Comparison of ENCODE assay signal across 22 cellular contexts in the genomic region with DNA sequence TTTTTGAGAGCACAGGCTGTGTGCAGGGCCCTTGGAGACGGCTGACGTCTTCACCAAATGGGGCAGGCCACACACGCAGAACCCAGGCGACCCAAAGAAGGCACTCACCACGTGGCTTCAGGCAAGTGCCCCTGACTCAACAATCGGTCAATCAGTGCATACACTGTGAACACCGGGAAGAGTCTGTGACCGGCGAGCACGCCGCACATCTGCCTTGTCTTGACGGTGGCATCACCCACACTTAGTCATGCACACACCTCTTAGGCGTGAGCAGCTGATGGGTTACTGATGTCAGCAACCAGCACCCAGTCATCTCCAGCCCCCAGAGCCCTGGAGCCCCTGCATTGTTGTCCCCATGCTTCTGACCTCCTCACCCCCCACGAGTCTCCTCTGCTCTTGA. TPM values are rescaled to one million over a fixed set of nuclear protein-coding genes. Genes with fewer than 3 reads are reported as not detected.
DNase-seq lines count a peak whose midpoint lies in the region; ATAC-seq, FAIRE-seq and TF ChIP-seq lines count a peak whose summit lies in the region.
"Had no signal": no experiment of that assay in that cellular context is flagged by ENCODE, and none has a peak within 500 bp of the region (broad histone marks: within the 10 kb centered on the region; RNA-seq: fewer than 3 reads in every experiment).

No MANE protein-coding gene starts in this region.

- no peaks in the 10 kb centered on the region for H3K79me2 ChIP-seq in H9 (ENCODE audit: insufficient read depth, low read length)

- no peak for FAIRE-seq in kidney (lab: Jason Lieb, UNC)
- FAIRE-seq: A204.1, H54 had no signal

- DNase-seq in activated effector memory CD4-positive, alpha-beta T cell treated with anti-CD3 and anti-CD28 coated beads, Interleukin-2, amount 50 U/mL, for 16 hours: peak; percentile 47
- DNase-seq in activated effector memory CD4-positive, alpha-beta T cell treated with Interleukin-2 at 50 U/mL for 16 hours: no peak
- DNase-seq in H9 (peak; percentile 23), kidney (peak; percentile 44), posterior vena cava (ENCODE audit: low spot score) (peak; percentile 64), cerebellum (ENCODE audit: low spot score) (no peak)
- DNase-seq in activated naive CD4-positive, alpha-beta T cell treated with Interleukin-2 at 50 U/mL for 16 hours: no peak
- DNase-seq: EL, GF-D8, KBM-7, NCI-H1092 treated with DMSO at 0.1 percent for 48 hours, NCI-H2029, NCI-H2227 treated with DMSO at 0.1 percent for 48 hours, NCI-H510A treated with DMSO at 0.1 percent for 48 hours, NCI-H748 treated with DMSO at 0.1 percent for 48 hours, PC-9, SHP77 treated with DMSO at 0.1 percent for 48 hours had no signal

- H3K36me3 Mint-ChIP-seq in H9 (ENCODE audit: insufficient read depth in 1 of 3, low read depth in 3 of 3): no peaks in the 10 kb centered on the region
- H3K36me3 Mint-ChIP-seq: CD14-positive monocyte had no signal

- no CpG with 5 or more reads among the region's 14 CpGs for WGBS in H9 (ENCODE audit: extremely low coverage, insufficient read length, low lambda C conversion rate)

- no peaks in the 10 kb centered on the region for H3K79me1 ChIP-seq in H9 (ENCODE audit: insufficient read depth, low read depth, low read length, poor library complexity, severe bottlenecking)

- no peak overlapping the region for H4K5ac ChIP-seq in H9 (ENCODE audit: insufficient read length, low read depth, low read length)

- no peak overlapping the region for H2BK12ac ChIP-seq in H9 (ENCODE audit: insufficient read length, low read depth, low read length)

- H3K4me1 ChIP-seq in H9 (ENCODE audit: insufficient read depth, low read length) (no peaks in the 10 kb centered on the region), kidney (ENCODE audit: control insufficient read depth in 1 of 2, insufficient read depth in 1 of 2, low read depth in 1 of 2, low read length in 2 of 2) (no peaks in the 10 kb centered on the region)

- intact Hi-C loops in kidney (cut with DNase I): no loop called here
- intact Hi-C loops in posterior vena cava (cut with DNase I): no loop called here

- H3K9me3 ChIP-seq in H9 (ENCODE audit: control insufficient read depth, low read depth, low read length) (no peaks in the 10 kb centered on the region), kidney (ENCODE audit: control insufficient read depth in 1 of 2, low read length in 2 of 2) (peaks cover 0 to 14% of the 10 kb centered on the region in 2 donors)

- no peak overlapping the region for H2BK20ac ChIP-seq in H9 (ENCODE audit: low read depth, low read length, poor library complexity, severe bottlenecking)

- H2AFZ ChIP-seq in H9 (ENCODE audit: low read length): no peak overlapping the region
- H2AFZ ChIP-seq: PC-9 had no signal

- H3K56ac ChIP-seq in H9 (ENCODE audit: insufficient read length, low read depth, low read length): no peak overlapping the region

- no peak overlapping the region for H3K18ac ChIP-seq in H9 (ENCODE audit: insufficient read length, low read depth, low read length)

- H3K14ac ChIP-seq in H9 (ENCODE audit: insufficient read depth, low read length): no peak overlapping the region

- peaks cover 2% of the 10 kb centered on the region for H3K23me2 ChIP-seq in H9 (ENCODE audit: insufficient read length, low read depth, low read length, poor library complexity, severe bottlenecking)

- no peak overlapping the region for H2BK15ac ChIP-seq in H9 (ENCODE audit: low read depth, low read length)

- TF ChIP-seq CTCF in H9 (conservative IDR thresholded peaks at IDR 0.05) (no peak), kidney (IDR thresholded peaks at IDR 0.05; ENCODE audit: borderline replicate concordance, extremely low read depth, insufficient read depth) (no peak)

- no peaks in the 10 kb centered on the region for H3K36me3 ChIP-seq in kidney (ENCODE audit: control insufficient read depth in 1 of 2, insufficient read depth in 2 of 2, low read length in 2 of 2)

- no peak overlapping the region for H3K4ac ChIP-seq in H9 (ENCODE audit: low read depth, low read length)

- H3K27ac Mint-ChIP-seq in H9: no peak overlapping the region; a peak in 1 of 7 replicates
- H3K27ac Mint-ChIP-seq: CD14-positive monocyte had no signal

- no peaks in the 10 kb centered on the region for H3K27me3 ChIP-seq in H9 (ENCODE audit: insufficient read depth, low read length)

- H3K4me3 Mint-ChIP-seq in H9: no peak overlapping the region
- H3K4me3 Mint-ChIP-seq: CD14-positive monocyte had no signal

- peaks cover 32% of the 10 kb centered on the region for H3K27me3 Mint-ChIP-seq in H9 (ENCODE audit: low read depth)

- H4K8ac ChIP-seq in H9 (replicated peaks; ENCODE audit: insufficient read length, low read depth, low read length): no peak overlapping the region

- H3K9me3 Mint-ChIP-seq in H9: no peaks in the 10 kb centered on the region; a peak in 1 of 5 replicates

- no peak overlapping the region for H4K91ac ChIP-seq in H9 (ENCODE audit: insufficient read length, low read depth, low read length)

- no peak overlapping the region for H2AK5ac ChIP-seq in H9 (ENCODE audit: insufficient read length, low read length)

- no peak overlapping the region for H3T11ph ChIP-seq in H9 (ENCODE audit: low read length)

- peaks cover 4 to 11% of the 10 kb centered on the region in 2 experiments; a peak in 2 of 4 replicates for H3K4me1 Mint-ChIP-seq in H9

- no peak overlapping the region for H2BK5ac ChIP-seq in H9 (ENCODE audit: insufficient read length, low read length)

- H3K4me2 ChIP-seq in H9 (ENCODE audit: insufficient read depth, insufficient read length, low read length): no peak overlapping the region
- H3K4me2 ChIP-seq: PC-9 had no signal

- no peak overlapping the region for H3K27ac ChIP-seq in H9 (ENCODE audit: insufficient read length, low read depth, low read length)
- no peak overlapping the region for H3K27ac ChIP-seq in kidney (ENCODE audit: low read depth in 2 of 2, low read length in 2 of 2)
- H3K27ac ChIP-seq: HL-60, PC-9 had no signal

- no peak for ATAC-seq in HG02884 (IDR thresholded peaks at IDR 0.05; ENCODE audit: unreplicated experiment)

- H2BK120ac ChIP-seq in H9 (ENCODE audit: low read depth, low read length, poor library complexity, severe bottlenecking): no peak overlapping the region

- H3K9ac ChIP-seq in H9 (ENCODE audit: extremely low read depth, insufficient read length, low read length) (no peak overlapping the region), kidney (ENCODE audit: low read length in 2 of 2) (no peak overlapping the region)

- H4K20me1 ChIP-seq in H9 (ENCODE audit: control insufficient read depth, insufficient read depth, insufficient read length): no peaks in the 10 kb centered on the region

- H3K4me3 ChIP-seq in kidney (ENCODE audit: low read length in 2 of 2): no peak overlapping the region
- H3K4me3 ChIP-seq: PC-9 had no signal

- H3K23ac ChIP-seq in H9 (ENCODE audit: insufficient read length, low read depth, low read length): no peak overlapping the region

RNA-seq across cellular contexts. Expression of gene LRRC3, which starts 4.9 kb away (rescaled TPM):
- total RNA-seq in H9 (2021) (2.6 and 3.1 TPM in 2 replicates), kidney (1.4 TPM), posterior vena cava (1 to 10 TPM; 1.5 to 1.8 TPM), cerebellum (6.4 TPM)
- 0.60 TPM for polyA plus RNA-seq in kidney (ENCODE audit: insufficient read depth, low read depth, low replicate concordance)

Comparison
In these comparisons a context has a peak if more than half of its experiments do, and no peak if none do; other contexts are left out.
1. DNase-seq: peak in activated effector memory CD4-positive, alpha-beta T cell treated with anti-CD3 and anti-CD28 coated beads, Interleukin-2, amount 50 U/mL, for 16 hours (single experiment), H9 (single experiment), kidney (single experiment) and posterior vena cava (single experiment); none in activated effector memory CD4-positive, alpha-beta T cell treated with Interleukin-2 at 50 U/mL for 16 hours (single experiment), activated naive CD4-positive, alpha-beta T cell treated with Interleukin-2 at 50 U/mL for 16 hours (single experiment) and cerebellum (single experiment).